12 cellular contexts compared by ENCODE assay signal in the genomic region with DNA sequence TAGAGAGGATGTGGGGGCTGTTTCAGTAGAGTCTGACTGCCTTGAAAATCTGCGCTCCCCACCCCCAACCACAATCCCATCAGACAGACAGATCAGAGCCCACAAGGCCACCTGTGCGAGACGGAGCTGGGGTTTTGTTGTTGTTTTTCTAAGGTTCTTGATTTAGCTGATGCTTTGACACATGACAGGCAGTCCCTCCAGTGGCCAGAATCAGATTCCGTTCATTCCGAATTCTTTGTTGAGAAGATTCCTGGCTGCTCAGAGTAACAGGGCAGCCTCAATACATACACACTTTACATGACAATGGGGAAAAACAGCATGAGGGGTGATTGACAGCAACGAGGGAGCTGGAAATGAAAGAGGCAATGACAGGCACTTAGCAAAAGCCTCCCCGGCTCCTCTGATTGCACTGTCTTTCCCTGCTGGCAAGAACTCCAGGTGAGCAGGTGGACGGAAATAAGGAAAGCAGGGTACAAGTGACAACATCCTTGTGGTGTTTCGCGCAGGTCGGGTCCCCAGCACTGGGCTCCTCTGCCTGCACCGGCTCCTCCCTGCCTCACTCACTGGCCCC.
A peak's percentile ranks its signal among the peaks of the same experiment; 100 is the strongest.
DNase-seq lines count a peak whose midpoint lies in the region; ATAC-seq, FAIRE-seq and TF ChIP-seq lines count a peak whose summit lies in the region.
"Had no signal": no experiment of that assay in that cellular context is flagged by ENCODE, and none has a peak within 500 bp of the region (broad histone marks: within the 10 kb centered on the region; RNA-seq: fewer than 3 reads in every experiment).

No MANE protein-coding gene starts in this region.

- FAIRE-seq in GM12878 (lab: Jason Lieb, UNC) = no peak

- intact Hi-C loops in GM12878 (cut with micrococcal nuclease; ENCODE audit: unreplicated experiment) (no loop called here), sciatic nerve (cut with DNase I) (no loop called here), Calu3 (cut with micrococcal nuclease; ENCODE audit: unreplicated experiment) (no loop called here)

- SMC1A ChIA-PET in GM12878 (lab: Charles Lee; ENCODE audit: uncharacterized antibody, unreplicated experiment) = no interaction called here

- RAD21 ChIA-PET in GM12878 (lab: Charles Lee; ENCODE audit: unreplicated experiment) = no interaction called here

- no peaks in the 10 kb centered on the region for H3K9me3 Mint-ChIP-seq in Calu3 (ENCODE audit: low read depth, unreplicated experiment)

- H3K27me3 Mint-ChIP-seq in Calu3 (ENCODE audit: unreplicated experiment) = no peaks in the 10 kb centered on the region

- H3K9me3 ChIP-seq in GM12878 (replicated peaks; ENCODE audit: control insufficient read depth, insufficient read depth, low read length) = no peaks in the 10 kb centered on the region
- H3K9me3 ChIP-seq: SK-N-SH had no signal

- H3K4me3 Mint-ChIP-seq in Calu3 (ENCODE audit: low read depth, unreplicated experiment) = no peak overlapping the region

- H3K79me2 ChIP-seq in GM12878 (ENCODE audit: control insufficient read depth, insufficient read depth, low read length) = no peaks in the 10 kb centered on the region

- peaks cover 13% of the 10 kb centered on the region for H3K36me3 Mint-ChIP-seq in Calu3 (ENCODE audit: insufficient read depth, unreplicated experiment)

- H2AFZ ChIP-seq in GM12878 (ENCODE audit: control insufficient read depth, low read depth, low read length) = no peak overlapping the region

- H3K4me2 ChIP-seq in GM12878 (ENCODE audit: control insufficient read depth, insufficient read depth) = no peak overlapping the region
- H3K4me2 ChIP-seq: SK-N-SH had no signal

- no peak overlapping the region for H3K27ac ChIP-seq in GM12878 (ENCODE audit: control insufficient read depth, insufficient read depth)

- DNase-seq in NCI-H187 (lab: John Stamatoyannopoulos, UW) (peak; percentile 12 to 39), NCI-H187 treated with DMSO at 0.1 percent for 48 hours (lab: John Stamatoyannopoulos, UW) (no peak), NCI-H1105 treated with DMSO at 0.1 percent for 48 hours (lab: John Stamatoyannopoulos, UW) (peak; percentile 62), GM12878 (ENCODE audit: low read depth, low spot score) (no peak), sciatic nerve (ENCODE audit: low spot score) (peak; percentile 48), amniotic stem cell (lab: John Stamatoyannopoulos, UW) (no peak), Calu3 (no peak)
- DNase-seq: 8988T; mammary epithelial cell; SK-N-SH; stimulated activated CD4-positive, alpha-beta T cell treated with anti-CD3 and anti-CD28 coated beads, Interleukin-2, amount 100 ng/mL, for 24 hours had no signal

- no peak overlapping the region for H3K9ac ChIP-seq in GM12878 (ENCODE audit: control insufficient read depth, insufficient read depth, low read length)
- H3K9ac ChIP-seq: SK-N-SH had no signal

- no peak overlapping the region for H3K27ac Mint-ChIP-seq in Calu3 (ENCODE audit: unreplicated experiment)

- H4K20me1 ChIP-seq in GM12878 (ENCODE audit: control insufficient read depth, insufficient read depth) = no peaks in the 10 kb centered on the region

- no peaks in the 10 kb centered on the region for H3K4me1 Mint-ChIP-seq in Calu3 (ENCODE audit: low read depth, unreplicated experiment)

- no peak overlapping the region for H3K4me3 ChIP-seq in GM12878

- 93% methylated on average over 12 of the region's 12 CpGs for WGBS in GM12878 (ENCODE audit: insufficient coverage, insufficient replicate concordance, low lambda C conversion rate, missing lambda C conversion rate)

- TF ChIP-seq EP300 in GM12878 (IDR thresholded peaks at IDR 0.05; ENCODE audit: borderline replicate concordance in 1 of 2, control insufficient read depth in 1 of 2, low read depth in 2 of 2, low read length in 2 of 2) = no peak

- CTCF ChIA-PET in GM12878 (lab: Yijun Ruan, JAX) (no interaction called here), Calu3 (lab: Charles Lee) (interaction anchor here (0.6 kb wide), 1 partner anchor 471 kb away, joined by 3 read pairs; no protein-coding TSS in a partner anchor)

- POLR2A ChIA-PET in GM12878 (lab: Charles Lee) = interaction anchor here (0.6 kb wide), 1 partner anchor 360 kb away, joined by 5 read pairs; no protein-coding TSS in a partner anchor

- TF ChIP-seq CTCF in GM12878 (IDR thresholded peaks at IDR 0.05 in 2 of 3, conservative IDR thresholded peaks at IDR 0.05 in 1 of 3; ENCODE audit: control insufficient read depth in 2 of 3, extremely low read depth in 1 of 3, insufficient read depth in 1 of 3, low read depth in 3 of 3, low read length in 3 of 3) = peak in 1 of 3 experiments; percentile 2; a peak in 1 of 6 replicates
- no peak for TF ChIP-seq CTCF in Calu3 (IDR thresholded peaks at IDR 0.05; ENCODE audit: unreplicated experiment)

- H3K36me3 ChIP-seq in GM12878 (ENCODE audit: control insufficient read depth in 2 of 2, insufficient read depth in 2 of 2, low read length in 1 of 2) = peaks cover 3 to 8% of the 10 kb centered on the region in 2 experiments; a peak in 3 of 4 replicates

- ATAC-seq in GM12878 (no peak), sciatic nerve (no peak), HG02973 (IDR thresholded peaks at IDR 0.05; ENCODE audit: unreplicated experiment) (no peak)

- H3K27me3 ChIP-seq in GM12878 (replicated peaks in 1 of 2; ENCODE audit: control insufficient read depth in 2 of 2, insufficient read depth in 2 of 2, low read length in 1 of 2) = no peaks in the 10 kb centered on the region

- BruUV-seq in GM12878 (replicated peaks; lab: Mats Ljungman, UMichigan) (no TSS peak), Calu3 (replicated peaks; lab: Mats Ljungman, UMichigan) (no TSS peak)

- TF ChIP-seq RAD21 in GM12878 (IDR thresholded peaks at IDR 0.05; ENCODE audit: insufficient read depth, low read depth, low read length) = peak; percentile 48

- peaks cover 4% of the 10 kb centered on the region; the same call in 1 of the 2 replicates for H3K4me1 ChIP-seq in GM12878 (ENCODE audit: control insufficient read depth, insufficient read depth, low read length)

- no peak for TF ChIP-seq POLR2A in GM12878 (IDR thresholded peaks at IDR 0.05; ENCODE audit: low read depth, low read length)

- in situ Hi-C loops in GM12878 (cut with MboI) = no loop called here

TF ChIP-seq in GM12878, 131 proteins besides CTCF, POLR2A, EP300 and RAD21 (continues in another document):
- TF ChIP-seq MTA2 (IDR thresholded peaks at IDR 0.05; ENCODE audit: low read depth) = no peak
- no peak for TF ChIP-seq CHD1 (IDR thresholded peaks at IDR 0.05; ENCODE audit: low read depth, low read length)
- TF ChIP-seq ETV6 (conservative IDR thresholded peaks at IDR 0.05 in 1 of 2, IDR thresholded peaks at IDR 0.05 in 1 of 2; ENCODE audit: borderline replicate concordance in 1 of 2, low read depth in 1 of 2) = no peak
- TF ChIP-seq EGR1 (IDR thresholded peaks at IDR 0.05; ENCODE audit: borderline replicate concordance in 1 of 2, low read depth in 2 of 2, low read length in 2 of 2) = 0 out of 3 replicates have a peak, but pooled peaks of 1 of the 2 experiments have one; percentile 15
- TF ChIP-seq, protein P1, sequence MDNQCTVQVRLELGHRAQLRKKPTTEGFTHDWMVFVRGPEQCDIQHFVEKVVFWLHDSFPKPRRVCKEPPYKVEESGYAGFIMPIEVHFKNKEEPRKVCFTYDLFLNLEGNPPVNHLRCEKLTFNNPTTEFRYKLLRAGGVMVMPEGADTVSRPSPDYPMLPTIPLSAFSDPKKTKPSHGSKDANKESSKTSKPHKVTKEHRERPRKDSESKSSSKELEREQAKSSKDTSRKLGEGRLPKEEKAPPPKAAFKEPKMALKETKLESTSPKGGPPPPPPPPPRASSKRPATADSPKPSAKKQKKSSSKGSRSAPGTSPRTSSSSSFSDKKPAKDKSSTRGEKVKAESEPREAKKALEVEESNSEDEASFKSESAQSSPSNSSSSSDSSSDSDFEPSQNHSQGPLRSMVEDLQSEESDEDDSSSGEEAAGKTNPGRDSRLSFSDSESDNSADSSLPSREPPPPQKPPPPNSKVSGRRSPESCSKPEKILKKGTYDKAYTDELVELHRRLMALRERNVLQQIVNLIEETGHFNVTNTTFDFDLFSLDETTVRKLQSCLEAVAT (IDR thresholded peaks at IDR 0.05) = no peak
- TF ChIP-seq PAX8 (IDR thresholded peaks at IDR 0.05) = no peak
- TF ChIP-seq KLF5 (IDR thresholded peaks at IDR 0.05; ENCODE audit: partially characterized antibody) = no peak
- no peak for TF ChIP-seq TAF1 (IDR thresholded peaks at IDR 0.05; ENCODE audit: borderline replicate concordance, low read depth, low read length)
- TF ChIP-seq, protein P2, sequence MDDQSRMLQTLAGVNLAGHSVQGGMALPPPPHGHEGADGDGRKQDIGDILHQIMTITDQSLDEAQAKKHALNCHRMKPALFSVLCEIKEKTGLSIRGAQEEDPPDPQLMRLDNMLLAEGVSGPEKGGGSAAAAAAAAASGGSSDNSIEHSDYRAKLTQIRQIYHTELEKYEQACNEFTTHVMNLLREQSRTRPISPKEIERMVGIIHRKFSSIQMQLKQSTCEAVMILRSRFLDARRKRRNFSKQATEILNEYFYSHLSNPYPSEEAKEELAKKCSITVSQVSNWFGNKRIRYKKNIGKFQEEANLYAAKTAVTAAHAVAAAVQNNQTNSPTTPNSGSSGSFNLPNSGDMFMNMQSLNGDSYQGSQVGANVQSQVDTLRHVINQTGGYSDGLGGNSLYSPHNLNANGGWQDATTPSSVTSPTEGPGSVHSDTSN (IDR thresholded peaks at IDR 0.05; ENCODE audit: insufficient replicate concordance, low read depth, low read length) = no peak
- peak; percentile 54 for TF ChIP-seq RUNX3 (IDR thresholded peaks at IDR 0.05; ENCODE audit: low read length)
- no peak for TF ChIP-seq MEF2A (IDR thresholded peaks at IDR 0.05; ENCODE audit: insufficient read depth, low read depth, low read length)
- no peak for TF ChIP-seq GATAD2B (conservative IDR thresholded peaks at IDR 0.05; ENCODE audit: low read depth)
- no peak for TF ChIP-seq RAD51 (IDR thresholded peaks at IDR 0.05)

Comparison
In these comparisons a context has a peak if more than half of its experiments do, and no peak if none do; other contexts are left out.
1. DNase-seq: peak in NCI-H187 (2 of 2), NCI-H1105 treated with DMSO at 0.1 percent for 48 hours (single experiment) and sciatic nerve (single experiment); none in NCI-H187 treated with DMSO at 0.1 percent for 48 hours (single experiment), GM12878 (single experiment), amniotic stem cell (single experiment) and Calu3 (single experiment).